Comparison of ENCODE assay signal across 9 cellular contexts in genomic region chr4:146638801-146639351, GRCh38. TPM values are rescaled to one million over a fixed set of nuclear protein-coding genes. Genes with fewer than 3 reads are reported as not detected.
A peak's percentile ranks its signal among the peaks of the same experiment; 100 is the strongest.
DNase-seq lines count a peak whose midpoint lies in the region; ATAC-seq and TF ChIP-seq lines count a peak whose summit lies in the region.
"Had no signal": no experiment of that assay in that cellular context is flagged by ENCODE, and none has a peak within 500 bp of the region (broad histone marks: within the 10 kb centered on the region; RNA-seq: fewer than 3 reads in every experiment).

TSS of gene POU4F2 (plus strand) at chr4:146638893. CDS start at chr4:146639141, 248 bp downstream.

- H2BK20ac ChIP-seq in H9 (ENCODE audit: low read depth, low read length, poor library complexity, severe bottlenecking): no peak within 1 kb of the TSS

- H2BK5ac ChIP-seq in H9 (ENCODE audit: insufficient read length, low read length): no peak within 1 kb of the TSS

- no peak within 1 kb of the TSS for H3K4me3 ChIP-seq in mammary epithelial cell (replicated peaks in 1 of 3; ENCODE audit: insufficient read depth in 1 of 3, low read depth in 2 of 3, low read length in 3 of 3)
- no peak within 1 kb of the TSS for H3K4me3 ChIP-seq in naive thymus-derived CD4-positive, alpha-beta T cell (ENCODE audit: low read length)
- H3K4me3 ChIP-seq: Peyer's patch had no signal

- H3K4me2 ChIP-seq in H9 (ENCODE audit: insufficient read depth, insufficient read length, low read length) (peak within 1 kb of the TSS; percentile 42), mammary epithelial cell (ENCODE audit: insufficient read depth, low read depth, low read length) (peak within 1 kb of the TSS; percentile 29)

- H3K56ac ChIP-seq in H9 (ENCODE audit: insufficient read length, low read depth, low read length): no peak within 1 kb of the TSS

- no peak within 1 kb of the TSS for H2BK15ac ChIP-seq in H9 (ENCODE audit: low read depth, low read length)

- H3K9ac ChIP-seq in H9 (ENCODE audit: extremely low read depth, insufficient read length, low read length) (no peak within 1 kb of the TSS), mammary epithelial cell (ENCODE audit: insufficient read depth, low read length) (no peak within 1 kb of the TSS)

- H2BK12ac ChIP-seq in H9 (ENCODE audit: insufficient read length, low read depth, low read length): no peak within 1 kb of the TSS

- H3K27ac ChIP-seq in CD4-positive, alpha-beta T cell (ENCODE audit: low read depth, low read length): no peak within 1 kb of the TSS
- no peak within 1 kb of the TSS for H3K27ac ChIP-seq in H9 (ENCODE audit: insufficient read length, low read depth, low read length)
- no peak within 1 kb of the TSS for H3K27ac ChIP-seq in mammary epithelial cell (ENCODE audit: insufficient read depth, low read depth, low read length)
- H3K27ac ChIP-seq in naive thymus-derived CD4-positive, alpha-beta T cell (ENCODE audit: low read depth, low read length): no peak within 1 kb of the TSS
- H3K27ac ChIP-seq: Peyer's patch had no signal

- no peak for ATAC-seq in CD4-positive, alpha-beta T cell (ENCODE audit: poor library complexity)
- ATAC-seq in naive thymus-derived CD4-positive, alpha-beta T cell: no peak
- no peak for ATAC-seq in GM19023 (IDR thresholded peaks at IDR 0.05; ENCODE audit: unreplicated experiment)
- no peak for ATAC-seq in HG02588 (IDR thresholded peaks at IDR 0.05; ENCODE audit: unreplicated experiment)

- H3K9me3 ChIP-seq in CD4-positive, alpha-beta T cell (ENCODE audit: control insufficient read depth, low read length): no peaks in the 10 kb centered on the region
- H3K9me3 ChIP-seq in H9 (ENCODE audit: control insufficient read depth, low read depth, low read length): no peaks in the 10 kb centered on the region
- H3K9me3 ChIP-seq in mammary epithelial cell (replicated peaks; ENCODE audit: insufficient read depth, low read length): no peaks in the 10 kb centered on the region
- H3K9me3 ChIP-seq in naive thymus-derived CD4-positive, alpha-beta T cell (ENCODE audit: control insufficient read depth in 2 of 3, low read length in 3 of 3): no peaks in the 10 kb centered on the region
- H3K9me3 ChIP-seq: Peyer's patch had no signal

- no peak within 1 kb of the TSS for H3K18ac ChIP-seq in H9 (ENCODE audit: insufficient read length, low read depth, low read length)

- WGBS in H9 (ENCODE audit: extremely low coverage, insufficient read length, low lambda C conversion rate): no CpG with 5 or more reads among the region's 64 CpGs
- WGBS in mammary epithelial cell (ENCODE audit: low coverage, missing lambda C conversion rate): 5% methylated on average over 15 of the region's 64 CpGs

- intact Hi-C loops in CD4-positive, alpha-beta T cell (cut with DNase I, micrococcal nuclease): no loop called here
- intact Hi-C loops in mammary epithelial cell (cut with micrococcal nuclease): loop anchor here (10.0 kb wide), 1 partner anchor 294 kb away; no protein-coding TSS in a partner anchor
- intact Hi-C loops in naive thymus-derived CD4-positive, alpha-beta T cell (cut with micrococcal nuclease): loop anchor here in 1 of 2 donors (5.0 kb wide), 1 partner anchor 297 kb away; no protein-coding TSS in a partner anchor

- DNase-seq in CD4-positive, alpha-beta T cell: no peak
- peak; percentile 66 for DNase-seq in H9
- DNase-seq in mammary epithelial cell: no peak
- no peak for DNase-seq in naive thymus-derived CD4-positive, alpha-beta T cell
- no peak for DNase-seq in stimulated activated CD4-positive, alpha-beta T cell treated with anti-CD3 and anti-CD28 coated beads, Interleukin-4, amount 100 ng/mL, for 24 hours
- DNase-seq in ureter (ENCODE audit: low spot score): no peak
- DNase-seq: Peyer's patch had no signal

- H3K36me3 Mint-ChIP-seq in CD4-positive, alpha-beta T cell (ENCODE audit: low read depth): no peaks in the 10 kb centered on the region
- no peaks in the 10 kb centered on the region; a peak in 1 of 7 replicates for H3K36me3 Mint-ChIP-seq in H9 (ENCODE audit: insufficient read depth in 1 of 3, low read depth in 3 of 3)
- H3K36me3 Mint-ChIP-seq in naive thymus-derived CD4-positive, alpha-beta T cell: peaks cover 0 to 11% (median 0%) of the 10 kb centered on the region in 5 donors

- no peak within 1 kb of the TSS for H3T11ph ChIP-seq in H9 (ENCODE audit: low read length)

- H3K9me3 Mint-ChIP-seq in CD4-positive, alpha-beta T cell: no peaks in the 10 kb centered on the region
- H3K9me3 Mint-ChIP-seq in H9: peaks cover 7 to 12% of the 10 kb centered on the region in 2 experiments; a peak in 4 of 5 replicates
- H3K9me3 Mint-ChIP-seq in naive thymus-derived CD4-positive, alpha-beta T cell: peaks cover 4 to 32% (median 12%) of the 10 kb centered on the region in 11 donors

- H3K23me2 ChIP-seq in H9 (ENCODE audit: insufficient read length, low read depth, low read length, poor library complexity, severe bottlenecking): peaks cover 7% of the 10 kb centered on the region

- H3K4me1 ChIP-seq in H9 (ENCODE audit: insufficient read depth, low read length): no peaks in the 10 kb centered on the region
- peaks cover 3% of the 10 kb centered on the region for H3K4me1 ChIP-seq in mammary epithelial cell (ENCODE audit: insufficient read depth, low read length)
- H3K4me1 ChIP-seq in naive thymus-derived CD4-positive, alpha-beta T cell (ENCODE audit: control insufficient read depth in 2 of 2, insufficient read depth in 2 of 2, low read length in 2 of 2): no peaks in the 10 kb centered on the region

- no peak within 1 kb of the TSS; the same call in 1 of the 2 replicates for H3K14ac ChIP-seq in H9 (ENCODE audit: insufficient read depth, low read length)

- BruUV-seq in mammary epithelial cell (replicated peaks; lab: Mats Ljungman, UMichigan): no TSS peak

- no peak for TF ChIP-seq CTCF in CD4-positive, alpha-beta T cell (IDR thresholded peaks at IDR 0.05)
- TF ChIP-seq CTCF in H9 (conservative IDR thresholded peaks at IDR 0.05) (no peak), mammary epithelial cell (conservative IDR thresholded peaks at IDR 0.05 in 1 of 2, IDR thresholded peaks at IDR 0.05 in 1 of 2; ENCODE audit: extremely low read depth in 1 of 2, insufficient read depth in 1 of 2, low read depth in 1 of 2, low read length in 2 of 2) (no peak)

- POLR2A ChIA-PET in CD4-positive, alpha-beta T cell (lab: Charles Lee): no interaction called here
- POLR2A ChIA-PET in naive thymus-derived CD4-positive, alpha-beta T cell (lab: Charles Lee): no interaction called here

- peaks cover 91% of the 10 kb centered on the region for H3K27me3 Mint-ChIP-seq in CD4-positive, alpha-beta T cell
- H3K27me3 Mint-ChIP-seq in H9 (ENCODE audit: low read depth): peaks cover 100% of the 10 kb centered on the region
- H3K27me3 Mint-ChIP-seq in naive thymus-derived CD4-positive, alpha-beta T cell: peaks cover 80 to 89% (median 85%) of the 10 kb centered on the region in 5 donors

- H4K20me1 ChIP-seq in H9 (ENCODE audit: control insufficient read depth, insufficient read depth, insufficient read length) (peaks cover 5% of the 10 kb centered on the region), mammary epithelial cell (ENCODE audit: insufficient read depth, low read length) (no peaks in the 10 kb centered on the region)

- H3K23ac ChIP-seq in H9 (ENCODE audit: insufficient read length, low read depth, low read length): no peak within 1 kb of the TSS

- H3K79me2 ChIP-seq in H9 (ENCODE audit: insufficient read depth, low read length) (no peaks in the 10 kb centered on the region), mammary epithelial cell (ENCODE audit: insufficient read depth, low read length) (no peaks in the 10 kb centered on the region)

- no peak within 1 kb of the TSS for H3K27ac Mint-ChIP-seq in CD4-positive, alpha-beta T cell
- no peak within 1 kb of the TSS for H3K27ac Mint-ChIP-seq in H9
- H3K27ac Mint-ChIP-seq in naive thymus-derived CD4-positive, alpha-beta T cell: peak within 1 kb of the TSS in 1 of 9 donors; percentile 78

- H2BK120ac ChIP-seq in H9 (ENCODE audit: low read depth, low read length, poor library complexity, severe bottlenecking): no peak within 1 kb of the TSS

- peak within 1 kb of the TSS; percentile 74 for H3K4me3 Mint-ChIP-seq in CD4-positive, alpha-beta T cell
- peak within 1 kb of the TSS; percentile 63 to 89 for H3K4me3 Mint-ChIP-seq in H9
- peak within 1 kb of the TSS in 9 of 10 donors; percentile 14 to 78 (median 61) for H3K4me3 Mint-ChIP-seq in naive thymus-derived CD4-positive, alpha-beta T cell

- no peaks in the 10 kb centered on the region for H3K79me1 ChIP-seq in H9 (ENCODE audit: insufficient read depth, low read depth, low read length, poor library complexity, severe bottlenecking)

- no peaks in the 10 kb centered on the region for H3K36me3 ChIP-seq in mammary epithelial cell (ENCODE audit: insufficient read depth, low read length)
- H3K36me3 ChIP-seq in naive thymus-derived CD4-positive, alpha-beta T cell (ENCODE audit: control insufficient read depth in 2 of 3, insufficient read depth in 3 of 3, low read length in 3 of 3): no peaks in the 10 kb centered on the region
- H3K36me3 ChIP-seq: Peyer's patch had no signal

- H4K5ac ChIP-seq in H9 (ENCODE audit: insufficient read length, low read depth, low read length): no peak within 1 kb of the TSS

- H3K4ac ChIP-seq in H9 (ENCODE audit: low read depth, low read length): no peak within 1 kb of the TSS

- dilution Hi-C loops in mammary epithelial cell (cut with HindIII; ENCODE audit: low sequenced_read_pairs): no loop called here

- CTCF ChIA-PET in CD4-positive, alpha-beta T cell (lab: Charles Lee): no interaction called here
- CTCF ChIA-PET in mammary epithelial cell (lab: Charles Lee; ENCODE audit: low non-redundant PET): no interaction called here
- CTCF ChIA-PET in naive thymus-derived CD4-positive, alpha-beta T cell (lab: Charles Lee): no interaction called here

- H2AFZ ChIP-seq in H9 (ENCODE audit: low read length) (no peak within 1 kb of the TSS), mammary epithelial cell (ENCODE audit: low read depth, low read length) (peak within 1 kb of the TSS; percentile 19)

- no peak within 1 kb of the TSS for H4K8ac ChIP-seq in H9 (replicated peaks; ENCODE audit: insufficient read length, low read depth, low read length)

- peaks cover 11% of the 10 kb centered on the region for H3K4me1 Mint-ChIP-seq in CD4-positive, alpha-beta T cell (ENCODE audit: low read depth)
- peaks cover 24 to 43% of the 10 kb centered on the region in 2 experiments for H3K4me1 Mint-ChIP-seq in H9
- H3K4me1 Mint-ChIP-seq in naive thymus-derived CD4-positive, alpha-beta T cell: peaks cover 12 to 32% (median 17%) of the 10 kb centered on the region in 7 donors

- peaks cover 91% of the 10 kb centered on the region for H3K27me3 ChIP-seq in CD4-positive, alpha-beta T cell (ENCODE audit: control insufficient read depth, insufficient read depth, low read length)
- peaks cover 76% of the 10 kb centered on the region for H3K27me3 ChIP-seq in H9 (ENCODE audit: insufficient read depth, low read length)
- peaks cover 63% of the 10 kb centered on the region for H3K27me3 ChIP-seq in mammary epithelial cell (ENCODE audit: insufficient read depth, low read length)
- peaks cover 5 to 39% of the 10 kb centered on the region in 2 donors for H3K27me3 ChIP-seq in naive thymus-derived CD4-positive, alpha-beta T cell (ENCODE audit: control insufficient read depth in 2 of 2, insufficient read depth in 2 of 2, low read length in 2 of 2)

- in situ Hi-C loops in mammary epithelial cell (cut with MboI; ENCODE audit: low sequenced_read_pairs in 2 of 2): no loop called here

- no peak within 1 kb of the TSS for H2AK5ac ChIP-seq in H9 (ENCODE audit: insufficient read length, low read length)

- no peak within 1 kb of the TSS for H4K91ac ChIP-seq in H9 (ENCODE audit: insufficient read length, low read depth, low read length)

RNA-seq across cellular contexts. Expression of gene POU4F2, which starts in this region (rescaled TPM):
- not detected for total RNA-seq in CD4-positive, alpha-beta T cell
- total RNA-seq in H9 (2021): not detected in 2 replicates
- not detected for total RNA-seq in mammary epithelial cell
- polyA plus RNA-seq in mammary epithelial cell: not detected
- not detected for polyA minus RNA-seq in mammary epithelial cell
- not detected for total RNA-seq in naive thymus-derived CD4-positive, alpha-beta T cell
- polyA plus RNA-seq in naive thymus-derived CD4-positive, alpha-beta T cell: not detected
- not detected for total RNA-seq in ureter
- total RNA-seq: Peyer's patch had no signal

Comparison
In these comparisons a context has a peak if more than half of its experiments do, and no peak if none do; other contexts are left out.
1. Peak in DNase-seq and H3K4me2 ChIP-seq in H9; RNA of the gene not detected or under 1 TPM.